In the genomic region with DNA sequence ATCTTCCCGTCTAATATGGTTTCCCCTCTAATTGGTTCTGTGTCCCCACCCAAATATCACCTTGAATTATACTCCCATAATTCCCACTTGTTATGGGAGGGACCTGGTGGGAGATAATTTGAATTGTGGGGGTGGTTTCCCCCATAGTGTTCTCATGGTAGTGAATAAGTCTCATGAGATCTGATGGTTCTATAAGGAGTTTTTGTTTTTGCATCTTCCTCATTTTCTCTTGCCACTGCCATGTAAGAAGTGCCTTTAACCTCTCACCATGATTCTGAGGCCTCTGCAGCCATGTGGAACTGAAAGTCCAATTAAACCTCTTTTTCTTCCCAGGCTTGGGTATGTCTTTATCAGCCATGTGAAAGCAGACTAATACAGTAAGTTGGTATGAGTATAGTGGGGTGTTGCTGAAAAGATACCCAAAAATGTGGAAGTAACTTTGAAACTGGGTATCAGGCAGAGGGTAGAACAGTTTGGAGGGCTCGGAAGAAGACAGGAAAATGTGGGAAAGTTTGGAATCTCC, we compare ENCODE assay signal across 19 cellular contexts.
"Had no signal": no experiment of that assay in that cellular context is flagged by ENCODE, and none has a peak within 500 bp of the region (broad histone marks: within the 10 kb centered on the region; RNA-seq: fewer than 3 reads in every experiment).

No MANE protein-coding gene starts in this region.

- H3K27me3 ChIP-seq: SJCRH30 had no signal

- ATAC-seq: SK-N-SH treated with all-trans-retinoic acid at 6 μM for 48 hours had no signal

- H3K9me3 ChIP-seq: SJCRH30 had no signal

- H3K4me3 ChIP-seq: SJCRH30 had no signal

- H3K27ac ChIP-seq: SJCRH30 had no signal

- H3K36me3 ChIP-seq: SJCRH30 had no signal

- DNase-seq: Kasumi-1, KG1, MM.1S, NCI-H1048, NCI-H1105, NCI-H1417, NCI-H1436 treated with DMSO at 0.1 percent for 48 hours, NCI-H1694, NCI-H187 treated with DMSO at 0.1 percent for 48 hours, NCI-H2029 treated with DMSO at 0.1 percent for 48 hours, NCI-H2171 treated with DMSO at 0.1 percent for 48 hours, NCI-H345, NCI-H524, NCI-H69, NCI-H774, Right ventricle myocardium superior, RPMI8226, SJCRH30 had no signal

- H3K4me1 ChIP-seq: SJCRH30 had no signal
